In genomic region chr9:99257723-99258364, GRCh38 we compare ENCODE assay signal across 24 cellular contexts.
"Had no signal": no experiment of that assay in that cellular context is flagged by ENCODE, and none has a peak within 500 bp of the region (broad histone marks: within the 10 kb centered on the region; RNA-seq: fewer than 3 reads in every experiment).

No MANE protein-coding gene starts in this region.

- H3K9me3 Mint-ChIP-seq: activated naive CD8-positive, alpha-beta T cell treated with anti-CD3 and anti-CD28 coated beads for 36 hours; activated T-cell treated with anti-CD3 and anti-CD28 coated beads, Interleukin-2, amount 50 U/mL, for 4 hours; activated T-helper 2 cell treated with anti-CD3 and anti-CD28 coated beads, Interferon-gamma antibody, Interleukin-2, Interleukin-4, amounts not matched to agents 10 μg/mL and 5 μg/mL and 100 μg/mL, durations not matched to agents 14 hours and 24 hours and 36 hours; immature natural killer cell; nephron progenitor cell; WTC11 had no signal

- H3K36me3 Mint-ChIP-seq: immature natural killer cell, WTC11 had no signal

- H3K4me3 Mint-ChIP-seq: activated CD4-positive, alpha-beta T cell treated with anti-CD3 and anti-CD28 coated beads for 36 hours; activated naive CD8-positive, alpha-beta T cell treated with anti-CD3 and anti-CD28 coated beads for 36 hours; activated T-cell treated with anti-CD3 and anti-CD28 coated beads, Interleukin-2, amount 50 U/mL, for 4 hours; nephron progenitor cell; WTC11 had no signal

- ATAC-seq: activated CD4-positive, alpha-beta T cell treated with anti-CD3 and anti-CD28 coated beads for 36 hours; activated T-cell treated with anti-CD3 and anti-CD28 coated beads, Interleukin-2, amount 50 U/mL, for 4 hours; left lung; stimulated activated naive CD8-positive, alpha-beta T cell treated with anti-CD3 and anti-CD28 coated beads, Interleukin-15, Interleukin-2, amounts not matched to agents 100 U/mL and 50 U/mL, for 24 hours; WTC11 had no signal

- H3K27ac Mint-ChIP-seq: activated CD4-positive, alpha-beta T cell treated with anti-CD3 and anti-CD28 coated beads for 36 hours; activated naive CD8-positive, alpha-beta T cell treated with anti-CD3 and anti-CD28 coated beads for 36 hours; activated T-helper 2 cell treated with anti-CD3 and anti-CD28 coated beads, Interferon-gamma antibody, Interleukin-2, Interleukin-4, amounts not matched to agents 10 μg/mL and 5 μg/mL and 100 μg/mL, durations not matched to agents 14 hours and 24 hours and 36 hours; nephron progenitor cell; WTC11 had no signal

- H3K36me3 ChIP-seq: left lung, sigmoid colon, spleen, upper lobe of left lung had no signal

- H3K27me3 ChIP-seq: left lung, sigmoid colon, spleen, upper lobe of left lung had no signal

- DNase-seq: activated CD4-positive, alpha-beta T cell treated with anti-CD3 and anti-CD28 coated beads for 36 hours; activated CD4-positive, alpha-beta T cell treated with anti-CD3 and anti-CD28 coated beads, Interleukin-2, amount 50 U/mL, for 4 hours; activated CD8-positive, alpha-beta memory T cell treated with anti-CD3 and anti-CD28 coated beads for 24 hours; activated CD8-positive, alpha-beta memory T cell treated with anti-CD3 and anti-CD28 coated beads, Interleukin-2, amount 50 U/mL, for 48 hours; activated naive CD4-positive, alpha-beta T cell treated with Interleukin-2 at 50 U/mL for 16 hours; activated naive CD8-positive, alpha-beta T cell treated with anti-CD3 and anti-CD28 coated beads for 36 hours; activated T-cell treated with anti-CD3 and anti-CD28 coated beads, Interleukin-2, amount 50 U/mL, for 4 hours; cerebellar nuclear complex; cortex of kidney; immature natural killer cell; left lung; mammary epithelial cell; midbrain; nephron progenitor cell; occipital lobe; sigmoid colon; spleen; stimulated activated CD4-positive, alpha-beta T cell treated with anti-CD3 and anti-CD28 coated beads, Interleukin-4, amount 100 ng/mL, for 1 hour; stimulated activated naive CD8-positive, alpha-beta T cell treated with anti-CD3 and anti-CD28 coated beads, Interleukin-15, Interleukin-2, amounts not matched to agents 100 U/mL and 50 U/mL, for 24 hours; T-helper 9 cell; upper lobe of left lung had no signal

- H3K27ac ChIP-seq: epithelial cell of prostate, left lung, spleen had no signal

- H3K4me3 ChIP-seq: left lung, spleen, upper lobe of left lung had no signal

- H3K9me3 ChIP-seq: left lung, sigmoid colon, spleen, upper lobe of left lung had no signal
